In genomic region chr5:171920765-171921391, GRCh38 we compare ENCODE assay signal across 13 cellular contexts.
"Had no signal": no experiment of that assay in that cellular context is flagged by ENCODE, and none has a peak within 500 bp of the region (broad histone marks: within the 10 kb centered on the region; RNA-seq: fewer than 3 reads in every experiment).

No MANE protein-coding gene starts in this region.

- DNase-seq: activated CD4-positive, alpha-beta T cell treated with anti-CD3 and anti-CD28 coated beads, Interleukin-2, amount 50 U/mL, for 1 hour; activated CD8-positive, alpha-beta memory T cell treated with anti-CD3 and anti-CD28 coated beads for 24 hours; activated naive CD4-positive, alpha-beta T cell treated with Interleukin-2 at 50 U/mL for 16 hours; adrenal gland; erythroblast; gastrocnemius medialis; occipital lobe; stimulated activated CD4-positive, alpha-beta T cell treated with anti-CD3 and anti-CD28 coated beads, Interleukin-15, amount 100 ng/mL, for 24 hours; stimulated activated CD4-positive, alpha-beta T cell treated with anti-CD3 and anti-CD28 coated beads, Interleukin-4, amount 100 ng/mL, for 1 hour; stimulated activated naive CD4-positive, alpha-beta T cell treated with Interleukin-2 at 50 U/mL for 16 hours; transverse colon had no signal

- H3K27ac Mint-ChIP-seq: nephron had no signal

- H3K4me3 Mint-ChIP-seq: nephron had no signal

- ATAC-seq: gastrocnemius medialis, left lobe of liver had no signal
